ENCODE assay signal across 9 cellular contexts in the genomic region with DNA sequence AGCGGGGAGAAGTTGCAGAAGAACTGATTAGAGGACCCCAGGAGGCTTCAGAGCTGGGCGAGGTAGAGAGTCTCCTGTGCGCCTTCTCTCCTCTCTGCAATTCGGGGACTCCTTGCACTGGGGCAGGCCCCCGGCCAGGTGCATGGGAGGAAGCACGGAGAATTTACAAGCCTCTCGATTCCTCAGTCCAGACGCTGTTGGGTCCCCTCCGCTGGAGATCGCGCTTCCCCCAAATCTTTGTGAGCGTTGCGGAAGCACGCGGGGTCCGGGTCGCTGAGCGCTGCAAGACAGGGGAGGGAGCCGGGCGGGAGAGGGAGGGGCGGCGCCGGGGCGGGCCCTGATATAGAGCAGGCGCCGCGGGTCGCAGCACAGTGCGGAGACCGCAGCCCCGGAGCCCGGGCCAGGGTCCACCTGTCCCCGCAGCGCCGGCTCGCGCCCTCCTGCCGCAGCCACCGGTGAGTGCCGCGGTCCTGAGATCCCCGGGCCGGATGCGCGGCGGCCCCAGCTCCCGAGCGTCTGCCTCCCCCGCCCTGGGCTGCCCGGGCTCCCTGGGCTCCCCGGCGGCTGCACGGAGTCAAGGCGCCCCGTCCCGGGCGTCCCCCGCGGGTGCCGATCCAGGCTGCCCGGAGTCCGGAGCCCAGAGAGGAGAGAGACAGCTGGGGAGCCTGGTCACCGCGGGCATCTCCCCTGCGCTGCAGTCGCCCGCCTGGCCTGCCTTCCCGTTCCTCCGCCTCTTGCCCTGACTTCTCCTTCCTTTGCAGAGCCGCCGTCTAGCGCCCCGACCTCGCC. TPM values are rescaled to one million over a fixed set of nuclear protein-coding genes. Genes with fewer than 3 reads are reported as not detected.
DNase-seq lines count a peak whose midpoint lies in the region; ATAC-seq and TF ChIP-seq lines count a peak whose summit lies in the region.
"Had no signal": no experiment of that assay in that cellular context is flagged by ENCODE, and none has a peak within 500 bp of the region (broad histone marks: within the 10 kb centered on the region; RNA-seq: fewer than 3 reads in every experiment).

Gene PLAU (plus strand): TSS at position 369 of the 789 bp plus-strand sequence. CDS start 424 bp downstream, outside the sequence.

- H3K27me3 ChIP-seq in smooth muscle cell (ENCODE audit: low read depth) = no peaks in the 10 kb centered on the region

- no peaks in the 10 kb centered on the region for H3K9me3 ChIP-seq in smooth muscle cell (replicated peaks; ENCODE audit: low read depth)

- TF ChIP-seq CTCF in HFF-Myc (IDR thresholded peaks at IDR 0.05; ENCODE audit: low read depth, low read length, missing control alignments) (no peak), brain (conservative IDR thresholded peaks at IDR 0.05) (peak in 1 of 2 experiments; percentile 20), smooth muscle cell (IDR thresholded peaks at IDR 0.05; ENCODE audit: borderline replicate concordance, insufficient read depth, poor library complexity, severe bottlenecking) (no peak)

- peak within 1 kb of the TSS; percentile 99 for H3K4me2 ChIP-seq in smooth muscle cell

- no peaks in the 10 kb centered on the region for H3K36me3 Mint-ChIP-seq in brain
- peaks cover 0 to 3% (median 0%) of the 10 kb centered on the region in 3 donors for H3K36me3 Mint-ChIP-seq in immature natural killer cell

- peak within 1 kb of the TSS; percentile 92 to 95 (median 93) for H3K4me3 Mint-ChIP-seq in brain
- H3K4me3 Mint-ChIP-seq in immature natural killer cell = peak within 1 kb of the TSS; percentile 79 to 99 (median 91)

- in situ Hi-C loops in Caki2 (cut with HindIII; ENCODE audit: low pct_unique_long_range_greater_than_20kb, low sequenced_read_pairs) = no loop called here

- H3K27me3 Mint-ChIP-seq in brain (peaks cover 63% of the 10 kb centered on the region), immature natural killer cell (ENCODE audit: low read depth in 3 of 3) (peaks cover 4 to 15% (median 12%) of the 10 kb centered on the region in 3 donors)

- peak; percentile 50 for ATAC-seq in SK-N-SH treated with all-trans-retinoic acid at 6 μM for 48 hours
- ATAC-seq in HG02610 (IDR thresholded peaks at IDR 0.05; ENCODE audit: unreplicated experiment) = no peak

- H2AFZ ChIP-seq in smooth muscle cell (ENCODE audit: low read depth) = peak within 1 kb of the TSS; percentile 85

- H3F3A ChIP-seq in smooth muscle cell (ENCODE audit: low read depth) = peaks cover 22% of the 10 kb centered on the region

- DNase-seq in Caki2 (ENCODE audit: low read depth) = no peak
- DNase-seq in HFF-Myc (ENCODE audit: extremely low read depth, low read depth) = no peak
- DNase-seq in immature natural killer cell = peak; percentile 33 to 41 (median 36)
- no peak for DNase-seq in smooth muscle cell (lab: John Stamatoyannopoulos, UW; ENCODE audit: unreplicated experiment)
- DNase-seq in NCI-H1092 (lab: John Stamatoyannopoulos, UW) = no peak

- peaks cover 27% of the 10 kb centered on the region for H3K4me1 ChIP-seq in smooth muscle cell (ENCODE audit: low read depth)

- H3K4me3 ChIP-seq in HFF-Myc (replicated peaks; ENCODE audit: low read depth, low read length) (peak within 1 kb of the TSS; percentile 75), smooth muscle cell (peak within 1 kb of the TSS; percentile 60)

- H3K36me3 ChIP-seq in smooth muscle cell (ENCODE audit: low read depth) = no peaks in the 10 kb centered on the region

- peak within 1 kb of the TSS; percentile 42 for H3K9ac ChIP-seq in smooth muscle cell (ENCODE audit: low read depth)

- no peaks in the 10 kb centered on the region for H3K79me2 ChIP-seq in smooth muscle cell (ENCODE audit: low read depth)

- WGBS in smooth muscle cell (ENCODE audit: low lambda C conversion rate) = 3% methylated on average over 34 of the region's 74 CpGs

- H3K27ac ChIP-seq in smooth muscle cell (ENCODE audit: low read depth) = no peak within 1 kb of the TSS

- H3K9me3 Mint-ChIP-seq in brain (peaks cover 0 to 6% (median 0%) of the 10 kb centered on the region in 5 experiments), immature natural killer cell (peaks cover 0 to 3% (median 0%) of the 10 kb centered on the region in 6 donors)

- H3K4me1 Mint-ChIP-seq in brain (peaks cover 49% of the 10 kb centered on the region), immature natural killer cell (peaks cover 34 to 39% of the 10 kb centered on the region in 2 donors)

- peak within 1 kb of the TSS; percentile 59 to 88 (median 74) for H3K27ac Mint-ChIP-seq in brain
- peak within 1 kb of the TSS in 2 of 6 donors; percentile 26 to 81 for H3K27ac Mint-ChIP-seq in immature natural killer cell

- no peaks in the 10 kb centered on the region for H4K20me1 ChIP-seq in smooth muscle cell (ENCODE audit: low read depth)

TF ChIP-seq in SK-N-SH treated with all-trans-retinoic acid at 6 μM for 48 hours, 23 proteins besides CTCF, POLR2A, EP300 and RAD21:
- no peak for TF ChIP-seq GLIS3 (CRISPR knock-in tag; IDR thresholded peaks at IDR 0.05)
- no peak for TF ChIP-seq ZFP30 (CRISPR knock-in tag; IDR thresholded peaks at IDR 0.05)
- TF ChIP-seq PPARA (CRISPR knock-in tag; IDR thresholded peaks at IDR 0.05; ENCODE audit: borderline replicate concordance) = no peak
- no peak for TF ChIP-seq ARNTL (CRISPR knock-in tag; IDR thresholded peaks at IDR 0.05; ENCODE audit: borderline replicate concordance, low read depth)
- TF ChIP-seq, protein P1, sequence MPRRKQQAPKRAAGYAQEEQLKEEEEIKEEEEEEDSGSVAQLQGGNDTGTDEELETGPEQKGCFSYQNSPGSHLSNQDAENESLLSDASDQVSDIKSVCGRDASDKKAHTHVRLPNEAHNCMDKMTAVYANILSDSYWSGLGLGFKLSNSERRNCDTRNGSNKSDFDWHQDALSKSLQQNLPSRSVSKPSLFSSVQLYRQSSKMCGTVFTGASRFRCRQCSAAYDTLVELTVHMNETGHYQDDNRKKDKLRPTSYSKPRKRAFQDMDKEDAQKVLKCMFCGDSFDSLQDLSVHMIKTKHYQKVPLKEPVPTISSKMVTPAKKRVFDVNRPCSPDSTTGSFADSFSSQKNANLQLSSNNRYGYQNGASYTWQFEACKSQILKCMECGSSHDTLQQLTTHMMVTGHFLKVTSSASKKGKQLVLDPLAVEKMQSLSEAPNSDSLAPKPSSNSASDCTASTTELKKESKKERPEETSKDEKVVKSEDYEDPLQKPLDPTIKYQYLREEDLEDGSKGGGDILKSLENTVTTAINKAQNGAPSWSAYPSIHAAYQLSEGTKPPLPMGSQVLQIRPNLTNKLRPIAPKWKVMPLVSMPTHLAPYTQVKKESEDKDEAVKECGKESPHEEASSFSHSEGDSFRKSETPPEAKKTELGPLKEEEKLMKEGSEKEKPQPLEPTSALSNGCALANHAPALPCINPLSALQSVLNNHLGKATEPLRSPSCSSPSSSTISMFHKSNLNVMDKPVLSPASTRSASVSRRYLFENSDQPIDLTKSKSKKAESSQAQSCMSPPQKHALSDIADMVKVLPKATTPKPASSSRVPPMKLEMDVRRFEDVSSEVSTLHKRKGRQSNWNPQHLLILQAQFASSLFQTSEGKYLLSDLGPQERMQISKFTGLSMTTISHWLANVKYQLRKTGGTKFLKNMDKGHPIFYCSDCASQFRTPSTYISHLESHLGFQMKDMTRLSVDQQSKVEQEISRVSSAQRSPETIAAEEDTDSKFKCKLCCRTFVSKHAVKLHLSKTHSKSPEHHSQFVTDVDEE (CRISPR knock-in tag; IDR thresholded peaks at IDR 0.05) = no peak
- TF ChIP-seq ZFP3 (CRISPR knock-in tag; IDR thresholded peaks at IDR 0.05) = no peak
- TF ChIP-seq, protein P2, sequence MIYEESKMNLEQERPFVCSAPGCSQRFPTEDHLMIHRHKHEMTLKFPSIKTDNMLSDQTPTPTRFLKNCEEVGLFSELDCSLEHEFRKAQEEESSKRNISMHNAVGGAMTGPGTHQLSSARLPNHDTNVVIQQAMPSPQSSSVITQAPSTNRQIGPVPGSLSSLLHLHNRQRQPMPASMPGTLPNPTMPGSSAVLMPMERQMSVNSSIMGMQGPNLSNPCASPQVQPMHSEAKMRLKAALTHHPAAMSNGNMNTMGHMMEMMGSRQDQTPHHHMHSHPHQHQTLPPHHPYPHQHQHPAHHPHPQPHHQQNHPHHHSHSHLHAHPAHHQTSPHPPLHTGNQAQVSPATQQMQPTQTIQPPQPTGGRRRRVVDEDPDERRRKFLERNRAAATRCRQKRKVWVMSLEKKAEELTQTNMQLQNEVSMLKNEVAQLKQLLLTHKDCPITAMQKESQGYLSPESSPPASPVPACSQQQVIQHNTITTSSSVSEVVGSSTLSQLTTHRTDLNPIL (CRISPR knock-in tag; IDR thresholded peaks at IDR 0.05; ENCODE audit: low read depth) = no peak

RNA-seq across cellular contexts. Expression of gene PLAU, which starts in this region (rescaled TPM):
- 27.6 and 31.4 TPM in 2 replicates for total RNA-seq in Caki2 (2014; rRNA removed; shearing (Covaris generic); ENCODE audit: low replicate concordance)
- 1.8 TPM for polyA plus RNA-seq in brain (ENCODE audit: insufficient read depth, low read depth, low replicate concordance)
- under 1 TPM in 1 of 3 donors, not detected in 2; 0.08 TPM for polyA plus RNA-seq in immature natural killer cell
- 4.1 and 10.7 TPM in 2 replicates for total RNA-seq in smooth muscle cell
- polyA plus RNA-seq in smooth muscle cell = 9.2 and 28.9 TPM in 2 replicates
- total RNA-seq: SK-MEL-5 had no signal

Comparison
In these comparisons a context has a peak if more than half of its experiments do, and no peak if none do; other contexts are left out.
1. Peak in DNase-seq in immature natural killer cell; RNA of the gene not detected or under 1 TPM.